ENCODE assay signal across 16 cellular contexts in the genomic region with DNA sequence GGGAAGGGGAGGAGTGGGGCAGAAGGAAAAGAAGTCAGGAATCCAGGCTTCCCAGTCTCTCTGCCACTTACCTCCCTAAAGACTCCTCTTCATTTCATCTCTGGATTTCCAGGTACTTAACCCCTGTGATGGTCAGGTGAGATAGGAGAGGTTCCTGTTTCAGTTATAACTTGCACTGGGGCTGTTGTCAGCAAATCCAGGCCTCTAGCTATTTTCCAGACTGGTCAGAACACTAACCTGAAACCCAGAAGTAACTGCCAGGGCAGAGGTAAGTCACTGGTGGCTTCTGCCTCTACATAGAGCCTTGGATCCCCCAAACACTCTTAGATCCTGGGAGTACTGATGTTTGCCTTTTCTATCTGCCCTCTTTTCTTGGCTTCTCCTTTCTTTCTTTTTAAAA.
DNase-seq lines count a peak whose midpoint lies in the region; ATAC-seq and TF ChIP-seq lines count a peak whose summit lies in the region.
"Had no signal": no experiment of that assay in that cellular context is flagged by ENCODE, and none has a peak within 500 bp of the region (broad histone marks: within the 10 kb centered on the region; RNA-seq: fewer than 3 reads in every experiment).

No MANE protein-coding gene starts in this region.

- intact Hi-C loops in left lung (cut with DNase I): no loop called here

- H3K9me3 Mint-ChIP-seq in activated CD8-positive, alpha-beta memory T cell treated with anti-CD3 and anti-CD28 coated beads, Interleukin-2, amount 10 ng/mL, durations not matched to agents 7 days and 5 days (ENCODE audit: low read depth): no peaks in the 10 kb centered on the region
- H3K9me3 Mint-ChIP-seq in CD4-positive, CD25-positive, alpha-beta regulatory T cell: no peaks in the 10 kb centered on the region
- no peaks in the 10 kb centered on the region for H3K9me3 Mint-ChIP-seq in T-cell
- no peaks in the 10 kb centered on the region for H3K9me3 Mint-ChIP-seq in activated T-helper 17 cell treated with anti-CD3 and anti-CD28 coated beads, Interleukin-2, amount 50 U/mL, for 72 hours

- H3K27ac Mint-ChIP-seq in activated CD8-positive, alpha-beta memory T cell treated with anti-CD3 and anti-CD28 coated beads, Interleukin-2, amount 10 ng/mL, durations not matched to agents 7 days and 5 days: peak overlapping the region; percentile 96
- H3K27ac Mint-ChIP-seq in CD4-positive, CD25-positive, alpha-beta regulatory T cell: peak overlapping the region; percentile 87 to 95 (median 88)
- peak overlapping the region; percentile 48 to 75 for H3K27ac Mint-ChIP-seq in T-cell
- peak overlapping the region; percentile 95 for H3K27ac Mint-ChIP-seq in activated T-helper 17 cell treated with anti-CD3 and anti-CD28 coated beads, Interleukin-2, amount 50 U/mL, for 72 hours

- no peaks in the 10 kb centered on the region for H3K27me3 ChIP-seq in CD4-positive, CD25-positive, alpha-beta regulatory T cell (ENCODE audit: control insufficient read depth, insufficient read depth, low read length)
- H3K27me3 ChIP-seq in left lung: no peaks in the 10 kb centered on the region

- DNase-seq in activated CD8-positive, alpha-beta memory T cell treated with anti-CD3 and anti-CD28 coated beads, Interleukin-2, amount 10 ng/mL, durations not matched to agents 7 days and 5 days: no peak
- DNase-seq in activated CD8-positive, alpha-beta memory T cell treated with anti-CD3 and anti-CD28 coated beads, Interleukin-2, amount 50 U/mL, for 48 hours: no peak
- DNase-seq in CD4-positive, CD25-positive, alpha-beta regulatory T cell: peak in 1 of 3 donors; percentile 65
- DNase-seq in T-cell (no peak), NCI-H524 (lab: John Stamatoyannopoulos, UW) (no peak), amniotic stem cell (lab: John Stamatoyannopoulos, UW) (no peak), left lung (no peak)
- DNase-seq: NCI-H1048, NCI-H146, NCI-H2081 treated with DMSO at 0.1 percent for 48 hours, NCI-H2227 treated with DMSO at 0.1 percent for 48 hours, NCI-H526, OCI-M1 had no signal

- POLR2A ChIA-PET in T-cell (lab: Charles Lee): no interaction called here

- peaks cover 36% of the 10 kb centered on the region for H3K4me1 ChIP-seq in CD4-positive, CD25-positive, alpha-beta regulatory T cell (ENCODE audit: control insufficient read depth, insufficient read depth, low read length, poor library complexity, severe bottlenecking)
- H3K4me1 ChIP-seq in left lung: peaks cover 0 to 12% of the 10 kb centered on the region in 2 donors

- H3K4me3 Mint-ChIP-seq in activated CD8-positive, alpha-beta memory T cell treated with anti-CD3 and anti-CD28 coated beads, Interleukin-2, amount 10 ng/mL, durations not matched to agents 7 days and 5 days: peak overlapping the region; percentile 78
- peak overlapping the region; percentile 19 to 79 (median 54) for H3K4me3 Mint-ChIP-seq in CD4-positive, CD25-positive, alpha-beta regulatory T cell
- H3K4me3 Mint-ChIP-seq in T-cell: no peak overlapping the region
- H3K4me3 Mint-ChIP-seq in activated T-helper 17 cell treated with anti-CD3 and anti-CD28 coated beads, Interleukin-2, amount 50 U/mL, for 72 hours: peak overlapping the region; percentile 82

- CTCF ChIA-PET in activated CD8-positive, alpha-beta memory T cell treated with anti-CD3 and anti-CD28 coated beads, Interleukin-2, amount 10 ng/mL, durations not matched to agents 7 days and 5 days (lab: Charles Lee): interaction anchor here (0.8 to 7.5 kb wide), 10 partner anchors 14 to 348 kb away, joined by 3 to 74 read pairs (median 6); no protein-coding TSS in a partner anchor
- CTCF ChIA-PET in T-cell (lab: Charles Lee): interaction anchor here (0.6 to 2.0 kb wide), 3 partner anchors 348 to 507 kb away, joined by 3 to 14 read pairs (median 5); no protein-coding TSS in a partner anchor

- peaks cover 24% of the 10 kb centered on the region for H3K36me3 Mint-ChIP-seq in activated CD8-positive, alpha-beta memory T cell treated with anti-CD3 and anti-CD28 coated beads, Interleukin-2, amount 10 ng/mL, durations not matched to agents 7 days and 5 days
- H3K36me3 Mint-ChIP-seq in CD4-positive, CD25-positive, alpha-beta regulatory T cell: no peaks in the 10 kb centered on the region
- peaks cover under 1% of the 10 kb centered on the region for H3K36me3 Mint-ChIP-seq in T-cell
- H3K36me3 Mint-ChIP-seq in activated T-helper 17 cell treated with anti-CD3 and anti-CD28 coated beads, Interleukin-2, amount 50 U/mL, for 72 hours (ENCODE audit: low read depth): no peaks in the 10 kb centered on the region

- no peaks in the 10 kb centered on the region for H3K36me3 ChIP-seq in CD4-positive, CD25-positive, alpha-beta regulatory T cell (ENCODE audit: control insufficient read depth, insufficient read depth, low read length)
- no peaks in the 10 kb centered on the region for H3K36me3 ChIP-seq in left lung

- H3K27me3 Mint-ChIP-seq in activated CD8-positive, alpha-beta memory T cell treated with anti-CD3 and anti-CD28 coated beads, Interleukin-2, amount 10 ng/mL, durations not matched to agents 7 days and 5 days: no peaks in the 10 kb centered on the region
- H3K27me3 Mint-ChIP-seq in CD4-positive, CD25-positive, alpha-beta regulatory T cell: no peaks in the 10 kb centered on the region
- no peaks in the 10 kb centered on the region for H3K27me3 Mint-ChIP-seq in T-cell
- no peaks in the 10 kb centered on the region for H3K27me3 Mint-ChIP-seq in activated T-helper 17 cell treated with anti-CD3 and anti-CD28 coated beads, Interleukin-2, amount 50 U/mL, for 72 hours

- peak; percentile 12 for ATAC-seq in activated CD8-positive, alpha-beta memory T cell treated with anti-CD3 and anti-CD28 coated beads, Interleukin-2, amount 10 ng/mL, durations not matched to agents 7 days and 5 days
- no peak for ATAC-seq in CD4-positive, CD25-positive, alpha-beta regulatory T cell (ENCODE audit: low read depth in 2 of 2)
- ATAC-seq in T-cell (replicated peaks in 1 of 4) (no peak), left lung (no peak)
- no peak for ATAC-seq in activated T-helper 17 cell treated with anti-CD3 and anti-CD28 coated beads, Interleukin-2, amount 50 U/mL, for 72 hours (replicated peaks)
- ATAC-seq: K562 had no signal

- no peaks in the 10 kb centered on the region for H3K9me3 ChIP-seq in CD4-positive, CD25-positive, alpha-beta regulatory T cell (ENCODE audit: control insufficient read depth in 2 of 2, low read length in 2 of 2)
- H3K9me3 ChIP-seq in left lung: no peaks in the 10 kb centered on the region

- TF ChIP-seq CTCF in left lung (IDR thresholded peaks at IDR 0.05): no peak

- peaks cover 87% of the 10 kb centered on the region for H3K4me1 Mint-ChIP-seq in activated CD8-positive, alpha-beta memory T cell treated with anti-CD3 and anti-CD28 coated beads, Interleukin-2, amount 10 ng/mL, durations not matched to agents 7 days and 5 days
- peaks cover 23 to 58% (median 50%) of the 10 kb centered on the region in 4 donors for H3K4me1 Mint-ChIP-seq in CD4-positive, CD25-positive, alpha-beta regulatory T cell
- H3K4me1 Mint-ChIP-seq in T-cell: peaks cover 37 to 54% (median 42%) of the 10 kb centered on the region in 3 donors
- H3K4me1 Mint-ChIP-seq in activated T-helper 17 cell treated with anti-CD3 and anti-CD28 coated beads, Interleukin-2, amount 50 U/mL, for 72 hours: peaks cover 56% of the 10 kb centered on the region

- H3K4me3 ChIP-seq in CD4-positive, CD25-positive, alpha-beta regulatory T cell (ENCODE audit: low read depth, low read length): peak overlapping the region; percentile 62
- no peak overlapping the region for H3K4me3 ChIP-seq in left lung
- H3K4me3 ChIP-seq: K562 had no signal

- H3K27ac ChIP-seq in CD4-positive, CD25-positive, alpha-beta regulatory T cell (ENCODE audit: insufficient read depth, low read length, poor library complexity, severe bottlenecking): peak overlapping the region; percentile 52
- H3K27ac ChIP-seq in left lung: no peak overlapping the region
- H3K27ac ChIP-seq: C4-2B had no signal

Comparison
In these comparisons a context has a peak if more than half of its experiments do, and no peak if none do; other contexts are left out.
1. H3K4me3 Mint-ChIP-seq: peak in activated CD8-positive, alpha-beta memory T cell treated with anti-CD3 and anti-CD28 coated beads, Interleukin-2, amount 10 ng/mL, durations not matched to agents 7 days and 5 days (single experiment), CD4-positive, CD25-positive, alpha-beta regulatory T cell (4 of 4) and activated T-helper 17 cell treated with anti-CD3 and anti-CD28 coated beads, Interleukin-2, amount 50 U/mL, for 72 hours (single experiment); none in T-cell (0 of 3).
2. Peak in every context shown above with its lines, with median percentiles within 50 percentile points of each other: H3K27ac Mint-ChIP-seq.